ENCODE assay signal across 30 cellular contexts in the genomic region with DNA sequence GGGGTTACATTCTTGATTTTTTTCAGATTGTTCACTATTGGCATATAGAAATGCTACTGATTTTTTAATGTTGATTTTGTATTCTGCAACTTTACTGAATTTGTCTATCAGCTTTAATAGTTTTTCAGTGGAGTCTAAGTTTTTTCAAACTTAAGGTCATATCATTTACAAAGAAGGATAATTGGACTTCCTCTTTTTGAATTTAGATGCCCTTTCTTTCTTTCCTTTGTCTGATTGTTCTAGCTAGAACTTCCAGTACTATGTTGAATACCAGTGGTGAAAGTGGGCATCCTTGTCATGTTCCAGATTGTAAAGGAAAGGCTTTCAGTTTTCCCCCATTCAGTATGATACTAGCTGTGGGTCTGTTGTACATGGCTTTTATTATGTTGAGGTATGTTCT.
"Had no signal": no experiment of that assay in that cellular context is flagged by ENCODE, and none has a peak within 500 bp of the region (broad histone marks: within the 10 kb centered on the region; RNA-seq: fewer than 3 reads in every experiment).

No MANE protein-coding gene starts in this region.

- H3K36me3 ChIP-seq: brain microvascular endothelial cell, gastrocnemius medialis, heart left ventricle had no signal

- H3K4me1 ChIP-seq: gastrocnemius medialis had no signal

- H3K27me3 ChIP-seq: brain microvascular endothelial cell, dorsolateral prefrontal cortex, gastrocnemius medialis, heart left ventricle had no signal

- DNase-seq: activated CD4-positive, alpha-beta T cell treated with anti-CD3 and anti-CD28 coated beads for 1 hour; activated CD4-positive, alpha-beta T cell treated with anti-CD3 and anti-CD28 coated beads for 48 hours; activated CD4-positive, alpha-beta T cell treated with anti-CD3 and anti-CD28 coated beads, Interleukin-2, amount 50 U/mL, for 1 hour; activated CD4-positive, alpha-beta T cell treated with anti-CD3 and anti-CD28 coated beads, Interleukin-2, amount 50 U/mL, for 48 hours; activated CD8-positive, alpha-beta memory T cell treated with anti-CD3 and anti-CD28 coated beads for 24 hours; activated CD8-positive, alpha-beta T cell treated with anti-CD3 and anti-CD28 coated beads for 36 hours; activated effector memory CD4-positive, alpha-beta T cell treated with Interleukin-2 at 50 U/mL for 16 hours; activated gamma-delta T cell treated with Interleukin-2 at 50 U/mL for 16 hours; activated naive CD4-positive, alpha-beta T cell treated with anti-CD3 and anti-CD28 coated beads, Interleukin-2, amount 50 U/mL, for 16 hours; activated naive CD4-positive, alpha-beta T cell treated with Interleukin-2 at 50 U/mL for 16 hours; activated T-cell treated with anti-CD3 and anti-CD28 coated beads, Interleukin-2, amount 50 U/mL, for 4 hours; amniotic stem cell; anterior cingulate cortex; brain microvascular endothelial cell; dorsolateral prefrontal cortex; effector memory CD4-positive, alpha-beta T cell; endodermal cell; foreskin fibroblast; gastrocnemius medialis; glutamatergic neuron; heart left ventricle; hypothalamus; T1000 had no signal

- H3K9me3 ChIP-seq: gastrocnemius medialis, heart left ventricle had no signal

- FAIRE-seq: astrocyte, bronchial epithelial cell had no signal

- H3K27ac ChIP-seq: brain microvascular endothelial cell, coronary artery, dorsolateral prefrontal cortex, gastrocnemius medialis, heart left ventricle, VCaP had no signal

- ATAC-seq: activated CD8-positive, alpha-beta T cell treated with anti-CD3 and anti-CD28 coated beads for 36 hours; activated T-cell treated with anti-CD3 and anti-CD28 coated beads, Interleukin-2, amount 50 U/mL, for 4 hours; activated T-helper 17 cell treated with anti-CD3 and anti-CD28 coated beads, Interleukin-2, amount 50 U/mL, for 72 hours; esophagus mucosa; gastrocnemius medialis; heart left ventricle; WTC11 had no signal

- H3K4me3 ChIP-seq: coronary artery, dorsolateral prefrontal cortex, gastrocnemius medialis, heart left ventricle had no signal
